ENCODE assay signal across 26 cellular contexts in the genomic region with DNA sequence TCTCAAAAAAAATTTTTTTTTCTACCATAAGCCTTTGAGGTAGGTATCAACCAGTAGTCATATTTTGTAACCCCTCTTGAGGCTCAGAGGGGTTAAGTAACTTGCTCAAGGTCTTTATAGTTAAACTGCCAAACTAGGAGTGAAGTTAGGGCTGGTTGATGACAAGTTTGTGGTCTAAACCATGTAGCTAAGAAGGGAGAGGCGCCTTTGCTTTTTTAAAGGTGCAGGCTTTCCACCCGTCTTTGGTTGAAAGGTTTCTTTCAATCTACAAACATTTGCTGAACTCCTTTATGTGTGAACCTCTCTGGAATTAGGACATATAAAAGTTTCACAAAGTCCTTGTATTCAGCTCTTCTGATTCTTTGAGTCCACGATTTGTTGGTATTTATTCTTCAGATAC. TPM values are rescaled to one million over a fixed set of nuclear protein-coding genes. Genes with fewer than 3 reads are reported as not detected.
DNase-seq lines count a peak whose midpoint lies in the region; ATAC-seq, FAIRE-seq and TF ChIP-seq lines count a peak whose summit lies in the region.
"Had no signal": no experiment of that assay in that cellular context is flagged by ENCODE, and none has a peak within 500 bp of the region (broad histone marks: within the 10 kb centered on the region; RNA-seq: fewer than 3 reads in every experiment).

No MANE protein-coding gene starts in this region.

- no peaks in the 10 kb centered on the region for H3K9me3 Mint-ChIP-seq in stimulated activated memory B cell treated with anti-CD40 and anti-IgM and Interleukin-4, amounts not matched to agents 10 μg/mL and 1 μg/mL and 100 μg/mL, for 72 hours
- H3K9me3 Mint-ChIP-seq: central memory CD8-positive, alpha-beta T cell had no signal

- H3K27ac ChIP-seq in OCI-LY7 (ENCODE audit: low read depth, low read length, poor library complexity, severe bottlenecking) (peak overlapping the region; percentile 99), K562 (ENCODE audit: extremely low read depth, low read depth, low read length) (no peak overlapping the region)
- H3K27ac ChIP-seq: HL-60 had no signal

- H3K4me2 ChIP-seq in OCI-LY7 (ENCODE audit: low read length) (peak overlapping the region; percentile 90), K562 (ENCODE audit: insufficient read depth, low read length) (no peak overlapping the region)

- peak; percentile 27 for DNase-seq in SIG-M5 treated with dmso at 0.1 percent for 504 hours (lab: John Stamatoyannopoulos, UW; ENCODE audit: unreplicated experiment)
- DNase-seq in SIG-M5 (lab: John Stamatoyannopoulos, UW) = no peak
- DNase-seq in OCI-LY7 (ENCODE audit: low spot score) = peak; percentile 56
- DNase-seq in K562 (ENCODE audit: extremely low read depth in 1 of 4, low spot score in 3 of 4) = no peak
- no peak for DNase-seq in UCSD-AML1 (lab: John Stamatoyannopoulos, UW; ENCODE audit: unreplicated experiment)
- DNase-seq in HEK293T (ENCODE audit: extremely low spot score) = no peak
- DNase-seq: 8988T; activated CD4-positive, alpha-beta T cell treated with anti-CD3 and anti-CD28 coated beads for 48 hours; activated naive CD4-positive, alpha-beta T cell; aorta; effector CD8-positive, alpha-beta T cell; hypothalamus; NCI-H1048; NCI-H2029 treated with DMSO at 0.1 percent for 48 hours; NCI-H446 treated with DMSO at 0.1 percent for 48 hours; nucleus accumbens; retina; RPMI8226 had no signal

- peaks cover under 1 to 10% of the 10 kb centered on the region in 2 experiments; a peak in 2 of 5 replicates for H3K27me3 ChIP-seq in K562 (ENCODE audit: control insufficient read depth in 2 of 2, insufficient read depth in 2 of 2, low read length in 2 of 2)
- H3K27me3 ChIP-seq: vagina had no signal

- H3K4me1 ChIP-seq in OCI-LY7 (ENCODE audit: insufficient read depth, low read length, poor library complexity, severe bottlenecking) = peaks cover 67% of the 10 kb centered on the region
- peaks cover 6 to 7% of the 10 kb centered on the region in 2 experiments; a peak in 2 of 5 replicates for H3K4me1 ChIP-seq in K562 (replicated peaks in 1 of 2; ENCODE audit: control insufficient read depth in 2 of 2, insufficient read depth in 2 of 2, low read length in 2 of 2)

- 28% methylated on average over 3 of the region's 3 CpGs for WGBS in K562 (ENCODE audit: insufficient coverage, low coverage, missing lambda C conversion rate)

- H3K36me3 ChIP-seq in OCI-LY7 (ENCODE audit: insufficient read depth, low read length) (peaks cover 17% of the 10 kb centered on the region), K562 (ENCODE audit: control insufficient read depth, insufficient read depth, low read length) (no peaks in the 10 kb centered on the region)
- H3K36me3 ChIP-seq: vagina had no signal

- in situ Hi-C loops in K562 (cut with MboI) = no loop called here

- H3K9me2 ChIP-seq in OCI-LY7 (ENCODE audit: insufficient read depth, low read length) = no peaks in the 10 kb centered on the region

- H3K27ac Mint-ChIP-seq in stimulated activated memory B cell treated with anti-CD40 and anti-IgM and Interleukin-4, amounts not matched to agents 10 μg/mL and 1 μg/mL and 100 μg/mL, for 72 hours = peak overlapping the region; percentile 51

- H4K20me1 ChIP-seq in OCI-LY7 (ENCODE audit: insufficient read depth, low read length) (no peaks in the 10 kb centered on the region), K562 (replicated peaks; ENCODE audit: control insufficient read depth, insufficient read depth, low read length) (no peaks in the 10 kb centered on the region)

- no peak for TF ChIP-seq EP300 in K562 (IDR thresholded peaks at IDR 0.05; ENCODE audit: low read length)

- TF ChIP-seq POLR2A in K562 (conservative IDR thresholded peaks at IDR 0.05) = no peak

- no peak overlapping the region for H3K9ac ChIP-seq in K562 (ENCODE audit: insufficient read depth in 1 of 2, low read depth in 2 of 2, low read length in 2 of 2)

- H3K9me1 ChIP-seq in K562 (ENCODE audit: control insufficient read depth, insufficient read depth, low read length) = no peaks in the 10 kb centered on the region

- BruUV-seq in OCI-LY7 (replicated peaks; lab: Mats Ljungman, UMichigan) = no TSS peak
- BruUV-seq in K562 (replicated peaks; lab: Mats Ljungman, UMichigan) = no TSS peak

- H3K4me3 ChIP-seq in OCI-LY7 (ENCODE audit: low read depth, low read length, poor library complexity, severe bottlenecking) = peak overlapping the region; percentile 96
- no peak overlapping the region for H3K4me3 ChIP-seq in K562
- H3K4me3 ChIP-seq: vagina had no signal

- no peaks in the 10 kb centered on the region for H3K9me3 ChIP-seq in OCI-LY7 (ENCODE audit: low read length)
- no peaks in the 10 kb centered on the region for H3K9me3 ChIP-seq in K562 (replicated peaks; ENCODE audit: control insufficient read depth, insufficient read depth, low read depth, low read length)
- H3K9me3 ChIP-seq: vagina had no signal

- no peaks in the 10 kb centered on the region for H3K36me3 Mint-ChIP-seq in stimulated activated memory B cell treated with anti-CD40 and anti-IgM and Interleukin-4, amounts not matched to agents 10 μg/mL and 1 μg/mL and 100 μg/mL, for 72 hours

- no peak overlapping the region for H3K4me3 Mint-ChIP-seq in stimulated activated memory B cell treated with anti-CD40 and anti-IgM and Interleukin-4, amounts not matched to agents 10 μg/mL and 1 μg/mL and 100 μg/mL, for 72 hours
- H3K4me3 Mint-ChIP-seq: central memory CD8-positive, alpha-beta T cell had no signal

- peak overlapping the region; percentile 72 for H2AFZ ChIP-seq in OCI-LY7 (ENCODE audit: low read length)
- H2AFZ ChIP-seq in K562 (ENCODE audit: low read depth, low read length) = no peak overlapping the region

- CTCF ChIA-PET in OCI-LY7 (lab: Charles Lee; ENCODE audit: unreplicated experiment) (interaction anchor here (1.0 kb wide), 1 partner anchor 19 kb away, joined by 3 read pairs; no protein-coding TSS in a partner anchor), K562 (lab: Yijun Ruan, JAX; ENCODE audit: low intra/inter-chr PET ratio) (no interaction called here), HEK293T (lab: Yijun Ruan, JAX) (no interaction called here)

- H3K79me2 ChIP-seq in OCI-LY7 (ENCODE audit: insufficient read depth, low read depth, low read length) (peaks cover 19% of the 10 kb centered on the region), K562 (ENCODE audit: control insufficient read depth, insufficient read depth, low read length) (peaks cover 14% of the 10 kb centered on the region)

- peaks cover 43% of the 10 kb centered on the region for H3K4me1 Mint-ChIP-seq in stimulated activated memory B cell treated with anti-CD40 and anti-IgM and Interleukin-4, amounts not matched to agents 10 μg/mL and 1 μg/mL and 100 μg/mL, for 72 hours

- no peaks in the 10 kb centered on the region for H3K27me3 Mint-ChIP-seq in stimulated activated memory B cell treated with anti-CD40 and anti-IgM and Interleukin-4, amounts not matched to agents 10 μg/mL and 1 μg/mL and 100 μg/mL, for 72 hours
- H3K27me3 Mint-ChIP-seq: central memory CD8-positive, alpha-beta T cell had no signal

- intact Hi-C loops in OCI-LY7 (cut with micrococcal nuclease; ENCODE audit: unreplicated experiment) (loop anchor here (2.0 to 10.0 kb wide), 3 partner anchors 54 to 649 kb away; no protein-coding TSS in a partner anchor), K562 (cut with micrococcal nuclease) (no loop called here)

- POLR2A ChIA-PET in OCI-LY7 (lab: Charles Lee) = interaction anchor here (0.6 to 2.8 kb wide), 9 partner anchors 9 to 654 kb away, joined by 3 to 58 read pairs (median 6); no protein-coding TSS in a partner anchor
- POLR2A ChIA-PET in K562 (lab: Yijun Ruan, JAX) = no interaction called here
- POLR2A ChIA-PET in HEK293T (lab: Yijun Ruan, JAX) = no interaction called here

- TF ChIP-seq RAD21 in K562 (CRISPR knock-in tag; conservative IDR thresholded peaks at IDR 0.05 in 1 of 2, IDR thresholded peaks at IDR 0.05 in 1 of 2) = no peak

- TF ChIP-seq CTCF in OCI-LY7 (conservative IDR thresholded peaks at IDR 0.05; ENCODE audit: low read length) (no peak), K562 (IDR thresholded peaks at IDR 0.05 in 2 of 3, conservative IDR thresholded peaks at IDR 0.05 in 1 of 3; ENCODE audit: insufficient read depth in 2 of 3, low read depth in 1 of 3, low read length in 3 of 3) (no peak)

- FAIRE-seq in K562 (lab: Jason Lieb, UNC) = no peak
- FAIRE-seq: frontal cortex, islet of Langerhans had no signal

- no peak for ATAC-seq in K562
- no peak for ATAC-seq in stimulated activated memory B cell treated with anti-CD40 and anti-IgM and Interleukin-4, amounts not matched to agents 10 μg/mL and 1 μg/mL and 100 μg/mL, for 72 hours
- ATAC-seq in GM21619 (IDR thresholded peaks at IDR 0.05; ENCODE audit: unreplicated experiment) = no peak
- ATAC-seq: esophagus mucosa had no signal

TF ChIP-seq in K562, 482 proteins besides CTCF, POLR2A, EP300 and RAD21 (continues in another document):
- TF ChIP-seq TAF15 (IDR thresholded peaks at IDR 0.05; ENCODE audit: low read depth, low read length) (no peak), HSF4 (CRISPR knock-in tag; IDR thresholded peaks at IDR 0.05; ENCODE audit: borderline replicate concordance) (no peak), TARDBP (IDR thresholded peaks at IDR 0.05) (no peak), ARID2 (IDR thresholded peaks at IDR 0.05) (no peak)

TF ChIP-seq in HEK293T, 16 proteins besides CTCF, POLR2A, EP300 and RAD21 (continues in another document):
- TF ChIP-seq ELF4 (IDR thresholded peaks at IDR 0.05) = no peak
- no peak for TF ChIP-seq HDGF (IDR thresholded peaks at IDR 0.05; ENCODE audit: borderline replicate concordance)
- TF ChIP-seq FOXK2 (IDR thresholded peaks at IDR 0.05) = no peak
- no peak for TF ChIP-seq ARNT (IDR thresholded peaks at IDR 0.05)
- no peak for TF ChIP-seq LEF1 (IDR thresholded peaks at IDR 0.05; ENCODE audit: borderline replicate concordance)

RNA-seq across cellular contexts. Expression of a gene that starts 2.4 kb away (rescaled TPM):
- 66.7 and 72.7 TPM in 2 replicates for total RNA-seq in OCI-LY7 (2014; rRNA removed; shearing (Covaris generic))
- total RNA-seq in OCI-LY7 (2022) = 183 and 205 TPM in 2 replicates
- 32.9 and 76.2 TPM in 2 replicates for total RNA-seq in K562 (2011; cell fraction: chromatin; rRNA removed; ENCODE audit: low replicate concordance)
- total RNA-seq in K562 (2011; cell fraction: nucleolus; rRNA removed) = 11.2 and 11.8 TPM in 2 replicates
- total RNA-seq in K562 (2011; cell fraction: nucleoplasm; rRNA removed) = 23.8 and 40.7 TPM in 2 replicates
- total RNA-seq in K562 (2014; rRNA removed) = 12.4 and 15.8 TPM in 2 replicates
- 20.7 and 25.7 TPM in 2 replicates for total RNA-seq in K562 (2014; rRNA removed; fragmentation: Illumina TruSeq; extraction: Trizol)
- total RNA-seq in K562 (2015; rRNA removed; fragmentation: Illumina TruSeq; extraction: Trizol) = 17.8 and 20.7 TPM in 2 replicates
- total RNA-seq in K562 (2021) = 22.3 and 23.5 TPM in 2 replicates
- 30.8 and 39.6 TPM in 2 replicates for polyA plus RNA-seq in K562 (2011; rRNA removed)
- 18.3 and 24.6 TPM in 2 replicates for polyA plus RNA-seq in K562 (2011; cell fraction: cytosol; rRNA removed)
- polyA plus RNA-seq in K562 (2011; cell fraction: nucleus; rRNA removed) = 12.3 and 13.6 TPM in 2 replicates
- 21.7 and 24.0 TPM in 2 replicates for polyA plus RNA-seq in K562 (2012)
- 24.2 and 28.6 TPM in 2 replicates for polyA plus RNA-seq in K562 (2014; fragmentation: Illumina TruSeq; extraction: Trizol)
- 10 to 100 TPM; 17.0 to 26.3 TPM for polyA plus RNA-seq in K562 (2014; fragmentation: Nextera tagmentation; extraction: Ambion mirVana)
- 21.9 and 25.3 TPM in 2 replicates for polyA plus RNA-seq in K562 (2014; rRNA removed)
- polyA minus RNA-seq in K562 (2011; rRNA and poly(A)+ RNA removed) = 34.1 and 36.6 TPM in 2 replicates
- 10.9 and 11.4 TPM in 2 replicates for polyA minus RNA-seq in K562 (2011; cell fraction: cytosol; rRNA and poly(A)+ RNA removed)
- polyA minus RNA-seq in K562 (2011; cell fraction: nucleus; rRNA and poly(A)+ RNA removed) = 7.5 and 15.2 TPM in 2 replicates

Comparison
In these comparisons a context has a peak if more than half of its experiments do, and no peak if none do; other contexts are left out.
1. DNase-seq: peak in SIG-M5 treated with dmso at 0.1 percent for 504 hours (single experiment) and OCI-LY7 (single experiment); none in SIG-M5 (single experiment), K562 (0 of 4), UCSD-AML1 (single experiment) and HEK293T (single experiment).